Comparison of ENCODE assay signal across 2 cellular contexts in genomic region chr16:1768767-1769401, GRCh38.
TF ChIP-seq lines count a peak whose summit lies in the region.

No MANE protein-coding gene starts in this region.

TF ChIP-seq in HCT116, 20 proteins besides CTCF, POLR2A, EP300 and RAD21:
- no peak for TF ChIP-seq SP1 (IDR thresholded peaks at IDR 0.05; ENCODE audit: low read depth)

TF ChIP-seq in GM12878, 131 proteins besides CTCF, POLR2A, EP300 and RAD21:
- TF ChIP-seq PBX3 (IDR thresholded peaks at IDR 0.05; ENCODE audit: insufficient replicate concordance, low read depth, low read length), result no peak
- TF ChIP-seq LARP7 (IDR thresholded peaks at IDR 0.05), result no peak
- no peak for TF ChIP-seq KDM1A (IDR thresholded peaks at IDR 0.05; ENCODE audit: borderline replicate concordance)
- no peak for TF ChIP-seq USF1 (IDR thresholded peaks at IDR 0.05; ENCODE audit: borderline replicate concordance, extremely low read length, insufficient read depth, low read depth, low read length)
- no peak for TF ChIP-seq ZZZ3 (IDR thresholded peaks at IDR 0.05; ENCODE audit: control insufficient read depth, insufficient read length, low read depth)
- TF ChIP-seq POLR2AphosphoS5 (IDR thresholded peaks at IDR 0.05; ENCODE audit: low read length), result 0 out of 2 replicates have a peak, but pooled peaks have one; percentile 12
